In genomic region chr1:42747125-42747524, GRCh38 we compare ENCODE assay signal across 8 cellular contexts. TPM values are rescaled to one million over a fixed set of nuclear protein-coding genes. Genes with fewer than 3 reads are reported as not detected.
DNase-seq lines count a peak whose midpoint lies in the region; ATAC-seq, FAIRE-seq and TF ChIP-seq lines count a peak whose summit lies in the region.

No MANE protein-coding gene starts in this region.

- dilution Hi-C loops in IMR-90 (cut with HindIII; ENCODE audit: low sequenced_read_pairs, unreplicated experiment): no loop called here

- TF ChIP-seq POLR2A in IMR-90 (IDR thresholded peaks at IDR 0.05; ENCODE audit: low read depth, low read length): no peak

- peaks cover 26% of the 10 kb centered on the region for H3K36me3 ChIP-seq in CD4-positive, alpha-beta memory T cell (ENCODE audit: insufficient read depth, low read length)
- H3K36me3 ChIP-seq in IMR-90 (ENCODE audit: control insufficient read depth, insufficient read depth, low read length): peaks cover 53% of the 10 kb centered on the region

- POLR2A ChIA-PET in CD4-positive, alpha-beta memory T cell (lab: Charles Lee; ENCODE audit: partially characterized antibody): interaction anchor here (1.0 kb wide), 1 partner anchor 64 kb away, joined by 3 read pairs; no protein-coding TSS in a partner anchor
- POLR2A ChIA-PET in IMR-90 (lab: Charles Lee; ENCODE audit: unreplicated experiment): no interaction called here

- H3K14ac ChIP-seq in IMR-90 (replicated peaks; ENCODE audit: low read depth, low read length): no peak overlapping the region

- no peak overlapping the region for H3K27ac Mint-ChIP-seq in CD4-positive, alpha-beta memory T cell
- no peak overlapping the region for H3K27ac Mint-ChIP-seq in effector memory CD8-positive, alpha-beta T cell

- no peaks in the 10 kb centered on the region for H3K27me3 ChIP-seq in CD4-positive, alpha-beta memory T cell (ENCODE audit: insufficient read depth, low read length)
- H3K27me3 ChIP-seq in IMR-90 (ENCODE audit: control insufficient read depth, insufficient read depth, low read length): no peaks in the 10 kb centered on the region

- H3K4me2 ChIP-seq in IMR-90 (ENCODE audit: low read depth, low read length): no peak overlapping the region

- no peak overlapping the region for H2AK5ac ChIP-seq in IMR-90 (ENCODE audit: low read depth, low read length)

- peak; percentile 52; the same call in 1 of the 2 replicates for ATAC-seq in IMR-90 (ENCODE audit: low read depth)
- peak; percentile 32 for ATAC-seq in effector memory CD8-positive, alpha-beta T cell (replicated peaks)
- no peak for ATAC-seq in HG02571 (IDR thresholded peaks at IDR 0.05; ENCODE audit: unreplicated experiment)

- intact Hi-C loops in CD4-positive, alpha-beta memory T cell (cut with micrococcal nuclease): loop anchor here (1.0 to 5.0 kb wide), 2 partner anchors 169 to 405 kb away; no protein-coding TSS in a partner anchor
- intact Hi-C loops in IMR-90 (cut with micrococcal nuclease): loop anchor here (1.0 kb wide), 1 partner anchor 169 kb away; no protein-coding TSS in a partner anchor

- H2AFZ ChIP-seq in IMR-90 (replicated peaks; ENCODE audit: low read length, poor library complexity): no peak overlapping the region

- no peak overlapping the region for H3K56ac ChIP-seq in IMR-90 (ENCODE audit: extremely low read depth, insufficient read depth, low read length)

- no peak overlapping the region for H4K5ac ChIP-seq in IMR-90 (ENCODE audit: low read depth, low read length)

- no peak overlapping the region for H3K4ac ChIP-seq in IMR-90 (ENCODE audit: low read depth, low read length)

- DNase-seq in CD4-positive, alpha-beta memory T cell: peak in 4 of 5 donors; percentile 17 to 38 (median 33)
- no peak for DNase-seq in IMR-90
- peak; percentile 39 for DNase-seq in activated CD4-positive, alpha-beta T cell treated with anti-CD3 and anti-CD28 coated beads for 1 hour
- peak; percentile 25 to 37 (median 29) for DNase-seq in effector memory CD8-positive, alpha-beta T cell
- DNase-seq in myocyte (ENCODE audit: low read depth): peak; percentile 31
- no peak for DNase-seq in urothelium cell line (ENCODE audit: low spot score)
- no peak for DNase-seq in ureter (ENCODE audit: low spot score)

- no peak overlapping the region for H3K27ac ChIP-seq in CD4-positive, alpha-beta memory T cell (ENCODE audit: low read depth, low read length)
- H3K27ac ChIP-seq in IMR-90 (ENCODE audit: insufficient read depth, low read length): no peak overlapping the region

- H3K4me3 ChIP-seq in CD4-positive, alpha-beta memory T cell (ENCODE audit: low read length in 2 of 2): no peak overlapping the region
- H3K4me3 ChIP-seq in IMR-90 (ENCODE audit: insufficient read depth, low read depth, low read length): no peak overlapping the region

- peaks cover 24% of the 10 kb centered on the region for H4K20me1 ChIP-seq in IMR-90 (ENCODE audit: insufficient read depth, low read length)

- WGBS in IMR-90 (ENCODE audit: extremely low coverage in 2 of 2, insufficient read length in 1 of 2), 2 experiments: 60% methylated on average over 5 of the region's 14 CpGs; no CpG with 5 or more reads in 1 of the 2 experiments

- H3K23ac ChIP-seq in IMR-90 (ENCODE audit: low read depth, low read length): no peak overlapping the region

- CTCF ChIA-PET in CD4-positive, alpha-beta memory T cell (lab: Charles Lee; ENCODE audit: partially characterized antibody): interaction anchor here (1.0 to 3.8 kb wide), 9 partner anchors 20 to 573 kb away, joined by 3 to 34 read pairs (median 3); partner anchors contain the start of genes C1orf50, P3H1 and TMEM269
- CTCF ChIA-PET in IMR-90 (lab: Yijun Ruan, JAX): interaction anchor here (0.9 to 1.1 kb wide), 2 partner anchors 17 to 46 kb away, joined by 3 read pairs; no protein-coding TSS in a partner anchor

- TF ChIP-seq CTCF in IMR-90 (conservative IDR thresholded peaks at IDR 0.05; ENCODE audit: low read depth, low read length): peak; percentile 46

- no peak overlapping the region for H2BK20ac ChIP-seq in IMR-90 (ENCODE audit: low read depth, low read length)

- no peak overlapping the region for H4K91ac ChIP-seq in IMR-90 (ENCODE audit: insufficient read depth, low read depth, low read length)

- no peaks in the 10 kb centered on the region for H3K9me3 Mint-ChIP-seq in CD4-positive, alpha-beta memory T cell
- no peaks in the 10 kb centered on the region for H3K9me3 Mint-ChIP-seq in effector memory CD8-positive, alpha-beta T cell

- no peaks in the 10 kb centered on the region for H3K27me3 Mint-ChIP-seq in CD4-positive, alpha-beta memory T cell
- no peaks in the 10 kb centered on the region for H3K27me3 Mint-ChIP-seq in effector memory CD8-positive, alpha-beta T cell

- no peak overlapping the region for H2BK5ac ChIP-seq in IMR-90 (ENCODE audit: low read depth, low read length, poor library complexity, severe bottlenecking)

- H2BK15ac ChIP-seq in IMR-90 (ENCODE audit: low read depth, low read length): no peak overlapping the region

- peaks cover 33 to 45% of the 10 kb centered on the region in 2 donors for H3K36me3 Mint-ChIP-seq in CD4-positive, alpha-beta memory T cell
- peaks cover 17% of the 10 kb centered on the region for H3K36me3 Mint-ChIP-seq in effector memory CD8-positive, alpha-beta T cell (ENCODE audit: insufficient read depth)

- H3K9ac ChIP-seq in IMR-90 (ENCODE audit: low read depth, low read length): no peak overlapping the region

- peaks cover 5 to 11% of the 10 kb centered on the region in 2 experiments for H3K79me1 ChIP-seq in IMR-90 (ENCODE audit: low read depth in 1 of 2, low read length in 2 of 2)

- peak; percentile 48 for FAIRE-seq in urothelium cell line (lab: Jason Lieb, UNC)

- peak; percentile 39 for TF ChIP-seq RAD21 in IMR-90 (IDR thresholded peaks at IDR 0.05; ENCODE audit: low read length)

- H3K9me1 ChIP-seq in IMR-90 (ENCODE audit: insufficient read depth, low read length): peaks cover 9% of the 10 kb centered on the region; the same call in 1 of the 2 replicates

- no peak overlapping the region for H3K4me3 Mint-ChIP-seq in CD4-positive, alpha-beta memory T cell
- H3K4me3 Mint-ChIP-seq in effector memory CD8-positive, alpha-beta T cell: no peak overlapping the region

- no peaks in the 10 kb centered on the region for H3K4me1 ChIP-seq in CD4-positive, alpha-beta memory T cell (ENCODE audit: insufficient read depth, low read length)
- no peaks in the 10 kb centered on the region for H3K4me1 ChIP-seq in IMR-90 (ENCODE audit: control insufficient read depth, insufficient read depth, low read length)

- peak overlapping the region; percentile 76 for H2AK9ac ChIP-seq in IMR-90 (replicated peaks; ENCODE audit: low read depth, low read length, poor library complexity)

- no peak overlapping the region for H4K8ac ChIP-seq in IMR-90 (ENCODE audit: low read depth in 2 of 2, low read length in 2 of 2)

- BruUV-seq in IMR-90 (replicated peaks; lab: Mats Ljungman, UMichigan): no TSS peak

- H3K4me1 Mint-ChIP-seq in CD4-positive, alpha-beta memory T cell: no peaks in the 10 kb centered on the region
- H3K4me1 Mint-ChIP-seq in effector memory CD8-positive, alpha-beta T cell (ENCODE audit: low read depth in 2 of 2): no peaks in the 10 kb centered on the region

- in situ Hi-C loops in IMR-90 (cut with MboI; ENCODE audit: low sequenced_read_pairs): no loop called here

- no peak overlapping the region for H2BK120ac ChIP-seq in IMR-90 (ENCODE audit: low read depth, low read length)

- no peaks in the 10 kb centered on the region for H3K9me3 ChIP-seq in CD4-positive, alpha-beta memory T cell (ENCODE audit: control insufficient read depth in 1 of 2, low read length in 2 of 2)
- no peaks in the 10 kb centered on the region for H3K9me3 ChIP-seq in IMR-90 (ENCODE audit: control insufficient read depth, insufficient read depth, low read length)

- H3K18ac ChIP-seq in IMR-90 (ENCODE audit: low read depth, low read length): no peak overlapping the region

TF ChIP-seq in IMR-90, 13 proteins besides CTCF, POLR2A, EP300 and RAD21 (continues in another document):
- TF ChIP-seq CHD1 (IDR thresholded peaks at IDR 0.05; ENCODE audit: low read depth, low read length): no peak

RNA-seq across cellular contexts. Expression of gene CLDN19, which starts 7.1 kb away (rescaled TPM):
- not detected for total RNA-seq in CD4-positive, alpha-beta memory T cell
- polyA plus RNA-seq in CD4-positive, alpha-beta memory T cell: not detected
- total RNA-seq in IMR-90 (2012; rRNA removed) (not detected in 2 replicates), myocyte (not detected in 2 replicates), ureter (not detected)
- not detected in 2 replicates for polyA plus RNA-seq in IMR-90 (2012; rRNA removed)
- polyA plus RNA-seq in IMR-90 (2012; cell fraction: cytosol; rRNA removed): not detected in 2 replicates
- not detected in 2 replicates for polyA plus RNA-seq in IMR-90 (2012; cell fraction: nucleus; rRNA removed; ENCODE audit: low replicate concordance)
- polyA plus RNA-seq in myocyte (2012): not detected

RNA-seq across cellular contexts. Expression of gene P3H1, which starts 19.7 kb away (rescaled TPM):
- 10 to 100 TPM; 52.5 to 56.6 TPM for total RNA-seq in CD4-positive, alpha-beta memory T cell
- 10 to 100 TPM in 1 of 2 donors, 1 to 10 TPM in 1; 7.5 to 15.3 TPM for polyA plus RNA-seq in CD4-positive, alpha-beta memory T cell
- total RNA-seq in IMR-90 (2012; rRNA removed) (85.3 and 108 TPM in 2 replicates), myocyte (53.0 and 57.3 TPM in 2 replicates), ureter (22.0 TPM)
- 210 and 236 TPM in 2 replicates for polyA plus RNA-seq in IMR-90 (2012; rRNA removed)
- polyA plus RNA-seq in IMR-90 (2012; cell fraction: cytosol; rRNA removed): 179 and 195 TPM in 2 replicates
- 280 and 570 TPM in 2 replicates for polyA plus RNA-seq in IMR-90 (2012; cell fraction: nucleus; rRNA removed; ENCODE audit: low replicate concordance)
- 139 TPM for polyA plus RNA-seq in myocyte (2012)

RNA-seq across cellular contexts. Expression of gene C1orf50, which starts 19.9 kb away (rescaled TPM):
- 10 to 100 TPM; 20.6 to 20.9 TPM for total RNA-seq in CD4-positive, alpha-beta memory T cell
- 1 to 10 TPM; 2.5 to 8.6 TPM for polyA plus RNA-seq in CD4-positive, alpha-beta memory T cell
- 2.0 and 3.9 TPM in 2 replicates for total RNA-seq in IMR-90 (2012; rRNA removed)
- polyA plus RNA-seq in IMR-90 (2012; rRNA removed): 4.7 and 6.0 TPM in 2 replicates
- polyA plus RNA-seq in IMR-90 (2012; cell fraction: cytosol; rRNA removed): 0.88 and 2.3 TPM in 2 replicates
- 0.64 and 7.0 TPM in 2 replicates for polyA plus RNA-seq in IMR-90 (2012; cell fraction: nucleus; rRNA removed; ENCODE audit: low replicate concordance)
- 7.9 and 12.5 TPM in 2 replicates for total RNA-seq in myocyte
- polyA plus RNA-seq in myocyte (2012): 7.3 TPM
- 8.1 TPM for total RNA-seq in ureter

RNA-seq across cellular contexts. Expression of gene TMEM269, which starts 37.7 kb away (rescaled TPM):
- total RNA-seq in CD4-positive, alpha-beta memory T cell: under 1 TPM; 0.35 to 0.36 TPM
- not detected for polyA plus RNA-seq in CD4-positive, alpha-beta memory T cell
- total RNA-seq in IMR-90 (2012; rRNA removed) (not detected in 2 replicates), myocyte (0.03 and 0.05 TPM in 2 replicates), ureter (0.18 TPM)
- polyA plus RNA-seq in IMR-90 (2012; rRNA removed): 0.14 TPM in 1 of 2 replicates, not detected in the other
- polyA plus RNA-seq in IMR-90 (2012; cell fraction: cytosol; rRNA removed): not detected in 2 replicates
- 0.02 and 0.06 TPM in 2 replicates for polyA plus RNA-seq in IMR-90 (2012; cell fraction: nucleus; rRNA removed; ENCODE audit: low replicate concordance)
- 0.04 TPM for polyA plus RNA-seq in myocyte (2012)

Comparison
In these comparisons a context has a peak if more than half of its experiments do, and no peak if none do; other contexts are left out.
1. DNase-seq: peak in CD4-positive, alpha-beta memory T cell (4 of 5), activated CD4-positive, alpha-beta T cell treated with anti-CD3 and anti-CD28 coated beads for 1 hour (single experiment), effector memory CD8-positive, alpha-beta T cell (3 of 3) and myocyte (single experiment); none in IMR-90 (single experiment), urothelium cell line (single experiment) and ureter (single experiment).